ENCODE assay signal across 26 cellular contexts in genomic region chr1:178209935-178210334, GRCh38.
DNase-seq lines count a peak whose midpoint lies in the region; ATAC-seq, FAIRE-seq and TF ChIP-seq lines count a peak whose summit lies in the region.
"Had no signal": no experiment of that assay in that cellular context is flagged by ENCODE, and none has a peak within 500 bp of the region (broad histone marks: within the 10 kb centered on the region; RNA-seq: fewer than 3 reads in every experiment).

No MANE protein-coding gene starts in this region.

- peaks cover 29% of the 10 kb centered on the region for H3K4me1 Mint-ChIP-seq in Caco-2 (ENCODE audit: low read depth, unreplicated experiment)
- no peaks in the 10 kb centered on the region for H3K4me1 Mint-ChIP-seq in activated CD4-positive, alpha-beta T cell treated with anti-CD3 and anti-CD28 coated beads for 36 hours
- H3K4me1 Mint-ChIP-seq: B cell had no signal

- peaks cover 54% of the 10 kb centered on the region for H3K9me3 Mint-ChIP-seq in Caco-2 (ENCODE audit: unreplicated experiment)
- H3K9me3 Mint-ChIP-seq in activated CD4-positive, alpha-beta T cell treated with anti-CD3 and anti-CD28 coated beads for 36 hours (ENCODE audit: low read depth): peaks cover 33% of the 10 kb centered on the region

- TF ChIP-seq CTCF in Caco-2 (IDR thresholded peaks at IDR 0.05; ENCODE audit: insufficient read depth in 1 of 2, low read depth in 1 of 2, low read length in 1 of 2, severe bottlenecking in 1 of 2, unreplicated experiment in 1 of 2): no peak
- TF ChIP-seq CTCF in kidney (IDR thresholded peaks at IDR 0.05; ENCODE audit: borderline replicate concordance, extremely low read depth, insufficient read depth): no peak

- no peak overlapping the region for H3K9ac ChIP-seq in kidney (ENCODE audit: low read length in 2 of 2)
- H3K9ac ChIP-seq: BLaER1 treated with 17β-estradiol and CSF1 and Interleukin-3, amounts not matched to agents 10 nM and 100 nM had no signal

- BruUV-seq in Caco-2 (replicated peaks; lab: Mats Ljungman, UMichigan): no TSS peak

- no peak overlapping the region for H3K4me3 ChIP-seq in Caco-2 (ENCODE audit: low read depth, low read length)
- H3K4me3 ChIP-seq in kidney (ENCODE audit: low read length in 2 of 2): no peak overlapping the region
- H3K4me3 ChIP-seq: A549; BLaER1 treated with 17β-estradiol and CSF1 and Interleukin-3, amounts not matched to agents 10 nM and 100 nM; GM12878 had no signal

- H3K36me3 ChIP-seq in Caco-2 (ENCODE audit: control insufficient read depth, insufficient read depth, low read length): no peaks in the 10 kb centered on the region
- H3K36me3 ChIP-seq in kidney (ENCODE audit: control insufficient read depth in 1 of 2, insufficient read depth in 2 of 2, low read length in 2 of 2): no peaks in the 10 kb centered on the region

- H3K27me3 Mint-ChIP-seq in Caco-2 (ENCODE audit: insufficient read depth, unreplicated experiment): no peaks in the 10 kb centered on the region
- no peaks in the 10 kb centered on the region for H3K27me3 Mint-ChIP-seq in activated CD4-positive, alpha-beta T cell treated with anti-CD3 and anti-CD28 coated beads for 36 hours
- H3K27me3 Mint-ChIP-seq: B cell; CD4-positive, alpha-beta T cell had no signal

- DNase-seq in Caco-2 (no peak), kidney (no peak), NCI-H1694 (lab: John Stamatoyannopoulos, UW) (no peak), NOMO-1 (lab: John Stamatoyannopoulos, UW; ENCODE audit: unreplicated experiment in 2 of 2) (no peak)
- DNase-seq in activated CD4-positive, alpha-beta T cell treated with anti-CD3 and anti-CD28 coated beads for 36 hours: no peak
- DNase-seq: 8988T; AML-193; CD4-positive, alpha-beta T cell; CD8-positive, alpha-beta T cell; DMS 273 treated with DMSO at 0.1 percent for 48 hours; DMS153; DMS53; DMS79; DND-41; EL; GDM1 had no signal

- H3K27ac ChIP-seq in kidney (ENCODE audit: low read depth in 2 of 2, low read length in 2 of 2): no peak overlapping the region
- H3K27ac ChIP-seq: A549; BLaER1 treated with 17β-estradiol and CSF1 and Interleukin-3, amounts not matched to agents 10 nM and 100 nM; C4-2B had no signal

- no peak overlapping the region for H3K4me3 Mint-ChIP-seq in Caco-2 (ENCODE audit: unreplicated experiment)
- no peak overlapping the region for H3K4me3 Mint-ChIP-seq in activated CD4-positive, alpha-beta T cell treated with anti-CD3 and anti-CD28 coated beads for 36 hours
- H3K4me3 Mint-ChIP-seq: B cell; CD4-positive, alpha-beta T cell; CD8-positive, alpha-beta T cell had no signal

- no peaks in the 10 kb centered on the region for H3K27me3 ChIP-seq in Caco-2 (replicated peaks; ENCODE audit: control insufficient read depth, insufficient read depth, low read length)
- H3K27me3 ChIP-seq: BLaER1 treated with 17β-estradiol and CSF1 and Interleukin-3, amounts not matched to agents 10 nM and 100 nM had no signal

- peak overlapping the region; percentile 39 for H3K27ac Mint-ChIP-seq in Caco-2 (ENCODE audit: unreplicated experiment)
- no peak overlapping the region for H3K27ac Mint-ChIP-seq in activated CD4-positive, alpha-beta T cell treated with anti-CD3 and anti-CD28 coated beads for 36 hours
- H3K27ac Mint-ChIP-seq: B cell; CD4-positive, alpha-beta T cell; CD8-positive, alpha-beta T cell had no signal

- POLR2A ChIA-PET in Caco-2 (lab: Charles Lee): no interaction called here
- POLR2A ChIA-PET in activated CD4-positive, alpha-beta T cell treated with anti-CD3 and anti-CD28 coated beads for 36 hours (lab: Charles Lee): no interaction called here

- H3K36me3 Mint-ChIP-seq in Caco-2 (ENCODE audit: insufficient read depth, unreplicated experiment): peaks cover 27% of the 10 kb centered on the region
- H3K36me3 Mint-ChIP-seq in activated CD4-positive, alpha-beta T cell treated with anti-CD3 and anti-CD28 coated beads for 36 hours (ENCODE audit: low read depth): no peaks in the 10 kb centered on the region
- H3K36me3 Mint-ChIP-seq: CD8-positive, alpha-beta T cell had no signal

- FAIRE-seq in A204.1 (lab: Jason Lieb, UNC) (peak; percentile 47), TTC549 (lab: Jason Lieb, UNC) (peak; percentile 89), kidney (lab: Jason Lieb, UNC) (peak; percentile 33)
- FAIRE-seq: GM12878, GM12892, GM18507 had no signal

- peaks cover 45% of the 10 kb centered on the region for H3K9me3 ChIP-seq in Caco-2
- peaks cover 6 to 27% of the 10 kb centered on the region in 2 donors for H3K9me3 ChIP-seq in kidney (ENCODE audit: control insufficient read depth in 1 of 2, low read length in 2 of 2)

- CTCF ChIA-PET in Caco-2 (lab: Charles Lee): no interaction called here
- CTCF ChIA-PET in activated CD4-positive, alpha-beta T cell treated with anti-CD3 and anti-CD28 coated beads for 36 hours (lab: Charles Lee): no interaction called here

- H3K4me1 ChIP-seq in Caco-2 (peaks cover 21% of the 10 kb centered on the region; the same call in 1 of the 2 replicates), kidney (ENCODE audit: control insufficient read depth in 1 of 2, insufficient read depth in 1 of 2, low read depth in 1 of 2, low read length in 2 of 2) (no peaks in the 10 kb centered on the region)
- H3K4me1 ChIP-seq: A549; BLaER1 treated with 17β-estradiol and CSF1 and Interleukin-3, amounts not matched to agents 10 nM and 100 nM had no signal

- intact Hi-C loops in Caco-2 (cut with micrococcal nuclease; ENCODE audit: unreplicated experiment) (no loop called here), kidney (cut with DNase I) (no loop called here)
- intact Hi-C loops in activated CD4-positive, alpha-beta T cell treated with anti-CD3 and anti-CD28 coated beads for 36 hours (cut with DNase I, micrococcal nuclease): no loop called here

- ATAC-seq in GM21360 (IDR thresholded peaks at IDR 0.05; ENCODE audit: unreplicated experiment): no peak
- ATAC-seq in activated CD4-positive, alpha-beta T cell treated with anti-CD3 and anti-CD28 coated beads for 36 hours: no peak
- ATAC-seq: A549; CD8-positive, alpha-beta T cell; GM12878 had no signal
